ENCODE assay signal across 7 cellular contexts in the genomic region with DNA sequence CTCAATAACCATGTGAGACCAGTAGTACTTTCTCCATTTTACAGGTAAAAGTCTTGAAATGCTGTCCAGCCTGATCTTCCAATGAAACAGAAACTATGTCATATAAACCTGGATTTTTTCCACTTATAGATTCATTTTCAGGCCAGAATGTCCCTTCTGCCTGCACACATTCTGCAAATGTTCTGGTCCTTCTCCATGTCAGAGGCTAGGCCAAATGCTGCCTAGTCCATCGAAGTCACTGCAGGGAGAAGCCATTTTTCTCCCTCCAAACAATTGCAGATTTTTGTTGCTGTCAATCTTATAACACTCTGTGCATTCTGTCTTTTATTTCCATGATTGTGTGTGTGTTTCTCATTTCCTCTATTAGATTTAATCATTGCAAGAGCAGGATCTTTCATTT.
"Had no signal": no experiment of that assay in that cellular context is flagged by ENCODE, and none has a peak within 500 bp of the region (broad histone marks: within the 10 kb centered on the region; RNA-seq: fewer than 3 reads in every experiment).

No MANE protein-coding gene starts in this region.

- H3K4me1 Mint-ChIP-seq: GM23338, H9, IgD-negative memory B cell had no signal

- H3K27ac ChIP-seq: HL-60 had no signal

- H3K4me3 ChIP-seq: GM23338 had no signal

- H2AFZ ChIP-seq: GM23338 had no signal

- H3K27ac Mint-ChIP-seq: GM23338, H9, IgD-negative memory B cell had no signal

- DNase-seq: H9, HCEC 1CT, KG1 had no signal

- H3K4me3 Mint-ChIP-seq: GM23338, H9, IgD-negative memory B cell had no signal

- H3K9me3 Mint-ChIP-seq: GM23338, H9 had no signal

- H3K4me2 ChIP-seq: GM23338 had no signal

- H3K36me3 Mint-ChIP-seq: IgD-negative memory B cell had no signal

- ATAC-seq: GM23338, HepG2 had no signal
